Comparison of ENCODE assay signal across 2 cellular contexts in the genomic region with DNA sequence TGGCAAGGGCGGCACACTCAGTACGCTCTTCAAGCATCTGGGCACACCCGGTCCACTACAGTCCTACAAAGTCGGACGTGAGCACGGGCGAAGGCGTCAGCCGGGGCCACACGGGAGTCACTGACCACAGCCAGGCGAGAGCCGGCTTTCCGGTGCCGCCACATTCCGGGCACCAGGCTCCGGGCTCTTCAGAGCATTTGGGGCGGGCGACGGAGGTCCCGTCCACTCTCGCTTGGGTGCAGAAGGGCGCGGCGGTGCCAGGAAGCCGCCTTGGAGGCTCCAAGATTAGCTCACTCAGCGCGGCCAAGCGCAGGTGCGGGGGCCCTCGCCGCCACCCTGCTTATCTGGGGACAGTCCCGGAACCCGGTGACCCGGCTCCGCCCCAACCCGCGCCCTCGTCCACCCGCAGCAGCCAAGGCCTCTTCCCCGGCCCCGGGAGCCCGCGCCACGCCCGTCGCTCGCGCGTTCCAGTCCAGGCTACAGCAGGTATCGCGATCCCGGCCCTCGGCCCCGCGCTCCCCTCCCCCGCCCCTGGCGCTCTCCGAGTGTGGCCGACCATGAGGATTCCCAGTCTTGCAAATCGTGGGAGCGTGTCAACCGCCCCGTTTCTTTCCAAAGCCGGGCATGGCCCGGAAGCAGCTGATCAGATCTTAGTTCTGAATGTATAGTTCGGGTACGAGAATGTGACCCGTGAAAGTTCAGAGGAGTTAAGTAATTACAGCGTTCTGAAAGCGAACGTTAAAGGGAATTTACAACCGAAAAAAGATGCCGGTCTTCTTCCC.
TF ChIP-seq lines count a peak whose summit lies in the region.

A gene (plus strand): TSS at position 127 of the 782 bp plus-strand sequence. CDS start 2,678 bp downstream, outside the sequence.

TF ChIP-seq in HEK293T, 16 proteins besides CTCF, POLR2A, EP300 and RAD21 (continued from another document):
- no peak for TF ChIP-seq ZNF384 (IDR thresholded peaks at IDR 0.05)

TF ChIP-seq in endothelial cell of umbilical vein, 7 proteins besides CTCF, POLR2A, EP300 and RAD21:
- TF ChIP-seq, protein P1, sequence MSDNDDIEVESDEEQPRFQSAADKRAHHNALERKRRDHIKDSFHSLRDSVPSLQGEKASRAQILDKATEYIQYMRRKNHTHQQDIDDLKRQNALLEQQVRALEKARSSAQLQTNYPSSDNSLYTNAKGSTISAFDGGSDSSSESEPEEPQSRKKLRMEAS (IDR thresholded peaks at IDR 0.05; ENCODE audit: insufficient read depth, insufficient read length): peak; percentile 12
- TF ChIP-seq GATA2 (IDR thresholded peaks at IDR 0.05; ENCODE audit: insufficient read depth, insufficient read length, low read depth, low read length) (no peak), MYC (IDR thresholded peaks at IDR 0.05; ENCODE audit: low read depth, low read length) (no peak), EZH2 (IDR thresholded peaks at IDR 0.05; ENCODE audit: borderline replicate concordance, low read depth, low read length, severe bottlenecking) (no peak), FOS (IDR thresholded peaks at IDR 0.05; ENCODE audit: borderline replicate concordance, insufficient read depth, low read length) (no peak), POLR2AphosphoS5 (IDR thresholded peaks at IDR 0.05; ENCODE audit: insufficient read depth, low read depth, low read length) (peak; percentile 14), JUN (IDR thresholded peaks at IDR 0.05; ENCODE audit: borderline replicate concordance, insufficient read depth, insufficient read length, low read depth) (no peak)
